1 cellular context compared by ENCODE assay signal in genomic region chr3:5428607-5429516, GRCh38.
TF ChIP-seq lines count a peak whose summit lies in the region.

No MANE protein-coding gene starts in this region.

TF ChIP-seq in K562, 482 proteins besides CTCF, POLR2A, EP300 and RAD21 (continued from another document and continues in another):
- TF ChIP-seq CUX1 (CRISPR knock-in tag; IDR thresholded peaks at IDR 0.05) (peak; percentile 73; the same call in 1 of the 2 replicates), E2F6 (IDR thresholded peaks at IDR 0.05; ENCODE audit: borderline replicate concordance in 1 of 2, extremely low read depth in 1 of 2, insufficient read depth in 1 of 2, insufficient read length in 1 of 2, low read depth in 1 of 2, low read length in 1 of 2, poor library complexity in 1 of 2, severe bottlenecking in 1 of 2) (no peak), AFF1 (IDR thresholded peaks at IDR 0.05; ENCODE audit: low read depth in 1 of 2, partially characterized antibody in 2 of 2) (peak; percentile 77 to 97), DMBX1 (CRISPR knock-in tag; IDR thresholded peaks at IDR 0.05; ENCODE audit: borderline replicate concordance) (peak; percentile 87; the same call in 1 of the 2 replicates), ZHX1 (conservative IDR thresholded peaks at IDR 0.05; ENCODE audit: low read length) (no peak), IRF1 (CRISPR knock-in tag; IDR thresholded peaks at IDR 0.05; ENCODE audit: borderline replicate concordance) (0 out of 2 replicates have a peak, but pooled peaks have one; percentile 18), TRIM28 (IDR thresholded peaks at IDR 0.05) (peak; percentile 80; the same call in 1 of the 2 replicates), NR2C1 (IDR thresholded peaks at IDR 0.05) (peak; percentile 51; the same call in 1 of the 2 replicates), NR2C1 (tag; IDR thresholded peaks at IDR 0.05) (peak; percentile 80), RBBP5 (IDR thresholded peaks at IDR 0.05; ENCODE audit: borderline replicate concordance, insufficient read depth, low read length, poor library complexity, severe bottlenecking) (peak; percentile 73), FOXA3 (CRISPR knock-in tag; conservative IDR thresholded peaks at IDR 0.05 in 1 of 2, IDR thresholded peaks at IDR 0.05 in 1 of 2) (peak; percentile 75 to 84; a peak in 3 of 4 replicates), ZNF212 (CRISPR knock-in tag; IDR thresholded peaks at IDR 0.05) (peak; percentile 83; the same call in 1 of the 2 replicates), NR3C1 (CRISPR knock-in tag; IDR thresholded peaks at IDR 0.05) (no peak), TFE3 (CRISPR knock-in tag; IDR thresholded peaks at IDR 0.05) (peak; percentile 9; the same call in 1 of the 2 replicates), MITF (IDR thresholded peaks at IDR 0.05) (peak; percentile 96), ZNF695 (CRISPR knock-in tag; IDR thresholded peaks at IDR 0.05) (0 out of 2 replicates have a peak, but pooled peaks have one; percentile 48), RBM39 (optimal IDR thresholded peaks at IDR 0.05; ENCODE audit: low read depth, low read length) (no peak), REST (CRISPR knock-in tag; IDR thresholded peaks at IDR 0.05; ENCODE audit: low read depth) (peak; percentile 69), PKNOX1 (IDR thresholded peaks at IDR 0.05) (peak; percentile 98), ZNF436 (CRISPR knock-in tag; IDR thresholded peaks at IDR 0.05) (no peak), ZNF41 (CRISPR knock-in tag; conservative IDR thresholded peaks at IDR 0.05) (peak; percentile 55; the same call in 1 of the 2 replicates), MAFG (tag; conservative IDR thresholded peaks at IDR 0.05) (peak; percentile 98), THAP7 (CRISPR knock-in tag; IDR thresholded peaks at IDR 0.05) (0 out of 2 replicates have a peak, but pooled peaks have one; percentile 56), IFI16 (CRISPR knock-in tag; IDR thresholded peaks at IDR 0.05) (peak; percentile 70; the same call in 1 of the 2 replicates)
